35 cellular contexts compared by ENCODE assay signal in genomic region chr2:86347401-86347800, GRCh38.
"Had no signal": no experiment of that assay in that cellular context is flagged by ENCODE, and none has a peak within 500 bp of the region (broad histone marks: within the 10 kb centered on the region; RNA-seq: fewer than 3 reads in every experiment).

No MANE protein-coding gene starts in this region.

- H3K27me3 ChIP-seq: ascending aorta had no signal

- H3K4me1 ChIP-seq: ascending aorta had no signal

- H3K9me3 ChIP-seq: ascending aorta had no signal

- H3K36me3 ChIP-seq: ascending aorta, cardiac muscle cell had no signal

- DNase-seq: activated CD4-positive, alpha-beta T cell treated with anti-CD3 and anti-CD28 coated beads for 1 hour; activated CD4-positive, alpha-beta T cell treated with anti-CD3 and anti-CD28 coated beads for 36 hours; activated CD4-positive, alpha-beta T cell treated with anti-CD3 and anti-CD28 coated beads for 48 hours; activated CD4-positive, alpha-beta T cell treated with anti-CD3 and anti-CD28 coated beads, Interleukin-2, amount 10 ng/mL, durations not matched to agents 7 days and 5 days; activated CD4-positive, alpha-beta T cell treated with anti-CD3 and anti-CD28 coated beads, Interleukin-2, amount 50 U/mL, for 48 hours; activated CD4-positive, CD25-positive, alpha-beta regulatory T cell; activated CD8-positive, alpha-beta T cell treated with anti-CD3 and anti-CD28 coated beads for 36 hours; activated effector memory CD4-positive, alpha-beta T cell treated with Interleukin-2 at 50 U/mL for 16 hours; activated gamma-delta T cell; activated naive CD4-positive, alpha-beta T cell treated with anti-CD3 and anti-CD28 coated beads, Interleukin-2, amount 10 ng/mL, durations not matched to agents 7 days and 5 days; activated naive CD4-positive, alpha-beta T cell treated with Interleukin-2 at 50 U/mL for 16 hours; activated naive CD8-positive, alpha-beta T cell treated with anti-CD3 and anti-CD28 coated beads, Interleukin-2, amount 10 ng/mL, durations not matched to agents 7 days and 5 days; activated naive CD8-positive, alpha-beta T cell treated with anti-CD3 and anti-CD28 coated beads, Interleukin-2, amount 50 U/mL, for 24 hours; activated T-cell treated with anti-CD3 and anti-CD28 coated beads for 4 hours; activated T-cell treated with anti-CD3 and anti-CD28 coated beads, Interleukin-2, amount 50 U/mL, for 24 hours; activated T-cell treated with anti-CD3 and anti-CD28 coated beads, Interleukin-2, amount 50 U/mL, for 48 hours; amygdala; anterior cingulate cortex; caudate nucleus; cerebellar nuclear complex; SW 1271; T-helper 1 cell; T-helper 2 cell; T-helper 9 cell had no signal

- H3K4me3 ChIP-seq: ascending aorta, cardiac muscle cell had no signal

- H3K4me1 Mint-ChIP-seq: activated CD4-positive, alpha-beta T cell treated with anti-CD3 and anti-CD28 coated beads for 36 hours; activated CD4-positive, alpha-beta T cell treated with anti-CD3 and anti-CD28 coated beads, Interleukin-2, amount 10 ng/mL, durations not matched to agents 7 days and 5 days; activated naive CD4-positive, alpha-beta T cell treated with anti-CD3 and anti-CD28 coated beads, Interleukin-2, amount 10 ng/mL, durations not matched to agents 7 days and 5 days; activated naive CD4-positive, alpha-beta T cell treated with anti-CD3 and anti-CD28 coated beads, Interleukin-2, amount 50 U/mL, for 24 hours; activated naive CD8-positive, alpha-beta T cell treated with anti-CD3 and anti-CD28 coated beads, Interleukin-2, amount 10 ng/mL, durations not matched to agents 7 days and 5 days; activated naive CD8-positive, alpha-beta T cell treated with anti-CD3 and anti-CD28 coated beads, Interleukin-2, amount 50 U/mL, for 24 hours; brain; central memory CD8-positive, alpha-beta T cell; WTC11 had no signal

- H3K36me3 Mint-ChIP-seq: activated naive CD4-positive, alpha-beta T cell treated with anti-CD3 and anti-CD28 coated beads, Interleukin-2, amount 10 ng/mL, durations not matched to agents 7 days and 5 days; activated naive CD8-positive, alpha-beta T cell treated with anti-CD3 and anti-CD28 coated beads, Interleukin-2, amount 10 ng/mL, durations not matched to agents 7 days and 5 days; brain; WTC11 had no signal

- H3K9me3 Mint-ChIP-seq: activated CD8-positive, alpha-beta T cell treated with anti-CD3 and anti-CD28 coated beads for 36 hours; activated naive CD4-positive, alpha-beta T cell treated with anti-CD3 and anti-CD28 coated beads, Interleukin-2, amount 10 ng/mL, durations not matched to agents 7 days and 5 days; activated naive CD8-positive, alpha-beta T cell treated with anti-CD3 and anti-CD28 coated beads, Interleukin-2, amount 10 ng/mL, durations not matched to agents 7 days and 5 days; activated naive CD8-positive, alpha-beta T cell treated with anti-CD3 and anti-CD28 coated beads, Interleukin-2, amount 50 U/mL, for 24 hours; central memory CD8-positive, alpha-beta T cell; T-helper 1 cell treated with Interleukin-12 subunit alpha and Interleukin-12 subunit beta and Interleukin-4 antibody, amounts not matched to agents 30 μg/mL and 1 μg/mL, for 36 hours had no signal

- H3K27ac ChIP-seq: ascending aorta, cardiac muscle cell, VCaP had no signal

- H3K4me3 Mint-ChIP-seq: activated CD4-positive, alpha-beta T cell treated with anti-CD3 and anti-CD28 coated beads for 36 hours; activated CD4-positive, alpha-beta T cell treated with anti-CD3 and anti-CD28 coated beads, Interleukin-2, amount 10 ng/mL, durations not matched to agents 7 days and 5 days; activated CD8-positive, alpha-beta T cell treated with anti-CD3 and anti-CD28 coated beads for 36 hours; activated naive CD4-positive, alpha-beta T cell treated with anti-CD3 and anti-CD28 coated beads, Interleukin-2, amount 10 ng/mL, durations not matched to agents 7 days and 5 days; activated naive CD4-positive, alpha-beta T cell treated with anti-CD3 and anti-CD28 coated beads, Interleukin-2, amount 50 U/mL, for 24 hours; activated naive CD8-positive, alpha-beta T cell; activated naive CD8-positive, alpha-beta T cell treated with anti-CD3 and anti-CD28 coated beads, Interleukin-2, amount 10 ng/mL, durations not matched to agents 7 days and 5 days; activated naive CD8-positive, alpha-beta T cell treated with anti-CD3 and anti-CD28 coated beads, Interleukin-2, amount 50 U/mL, for 24 hours; activated T-cell treated with anti-CD3 and anti-CD28 coated beads, Interleukin-2, amount 50 U/mL, for 24 hours; brain; central memory CD8-positive, alpha-beta T cell; T-helper 1 cell treated with Interleukin-12 subunit alpha and Interleukin-12 subunit beta and Interleukin-4 antibody, amounts not matched to agents 30 μg/mL and 1 μg/mL, for 36 hours; T-helper 2 cell treated with Interferon-gamma antibody and Interleukin-4, amounts not matched to agents 5 μg/mL and 100 μg/mL, for 36 hours; WTC11 had no signal

- H3K27ac Mint-ChIP-seq: activated CD4-positive, alpha-beta T cell treated with anti-CD3 and anti-CD28 coated beads for 36 hours; activated CD4-positive, alpha-beta T cell treated with anti-CD3 and anti-CD28 coated beads, Interleukin-2, amount 10 ng/mL, durations not matched to agents 7 days and 5 days; activated CD8-positive, alpha-beta T cell treated with anti-CD3 and anti-CD28 coated beads for 36 hours; activated naive CD4-positive, alpha-beta T cell treated with anti-CD3 and anti-CD28 coated beads, Interleukin-2, amount 10 ng/mL, durations not matched to agents 7 days and 5 days; activated naive CD4-positive, alpha-beta T cell treated with anti-CD3 and anti-CD28 coated beads, Interleukin-2, amount 50 U/mL, for 24 hours; activated naive CD8-positive, alpha-beta T cell; activated naive CD8-positive, alpha-beta T cell treated with anti-CD3 and anti-CD28 coated beads, Interleukin-2, amount 10 ng/mL, durations not matched to agents 7 days and 5 days; activated naive CD8-positive, alpha-beta T cell treated with anti-CD3 and anti-CD28 coated beads, Interleukin-2, amount 50 U/mL, for 24 hours; activated T-cell treated with anti-CD3 and anti-CD28 coated beads, Interleukin-2, amount 50 U/mL, for 24 hours; activated T-helper 2 cell treated with anti-CD3 and anti-CD28 coated beads, Interferon-gamma antibody, Interleukin-2, Interleukin-4, amounts not matched to agents 10 μg/mL and 5 μg/mL and 100 μg/mL, durations not matched to agents 14 hours and 24 hours and 36 hours; brain; T-helper 1 cell treated with Interleukin-12 subunit alpha and Interleukin-12 subunit beta and Interleukin-4 antibody, amounts not matched to agents 30 μg/mL and 1 μg/mL, for 36 hours; T-helper 2 cell treated with Interferon-gamma antibody and Interleukin-4, amounts not matched to agents 5 μg/mL and 100 μg/mL, for 36 hours; WTC11 had no signal
